31 cellular contexts compared by ENCODE assay signal in genomic region chr1:100023482-100023881, GRCh38.
"Had no signal": no experiment of that assay in that cellular context is flagged by ENCODE, and none has a peak within 500 bp of the region (broad histone marks: within the 10 kb centered on the region; RNA-seq: fewer than 3 reads in every experiment).

No MANE protein-coding gene starts in this region.

- H3K27me3 ChIP-seq: adrenal gland, body of pancreas, colonic mucosa had no signal

- H3K4me1 ChIP-seq: adrenal gland, body of pancreas, colonic mucosa had no signal

- H3K9me3 ChIP-seq: adrenal gland, body of pancreas, colonic mucosa had no signal

- H3K27ac ChIP-seq: adrenal gland, body of pancreas, colonic mucosa had no signal

- H3K27me3 Mint-ChIP-seq: activated CD4-positive, alpha-beta memory T cell treated with anti-CD3 and anti-CD28 coated beads for 36 hours; activated CD4-positive, alpha-beta T cell treated with anti-CD3 and anti-CD28 coated beads for 36 hours; activated CD4-positive, alpha-beta T cell treated with anti-CD3 and anti-CD28 coated beads, Interleukin-2, amount 10 ng/mL, durations not matched to agents 24 days and 14 days; activated CD8-positive, alpha-beta memory T cell treated with anti-CD3 and anti-CD28 coated beads, Interleukin-2, amount 10 ng/mL, durations not matched to agents 7 days and 5 days; activated naive CD4-positive, alpha-beta T cell treated with anti-CD3 and anti-CD28 coated beads, Interleukin-2, amount 50 U/mL, for 24 hours; activated naive CD8-positive, alpha-beta T cell treated with anti-CD3 and anti-CD28 coated beads for 36 hours; activated naive CD8-positive, alpha-beta T cell treated with anti-CD3 and anti-CD28 coated beads, Interleukin-2, amount 50 U/mL, for 24 hours; T-helper 17 cell had no signal

- H3K4me1 Mint-ChIP-seq: activated naive CD4-positive, alpha-beta T cell treated with anti-CD3 and anti-CD28 coated beads, Interleukin-2, amount 50 U/mL, for 24 hours had no signal

- ATAC-seq: activated CD4-positive, alpha-beta T cell treated with anti-CD3 and anti-CD28 coated beads for 36 hours; activated CD8-positive, alpha-beta memory T cell treated with anti-CD3 and anti-CD28 coated beads, Interleukin-2, amount 10 ng/mL, durations not matched to agents 7 days and 5 days; activated CD8-positive, alpha-beta T cell treated with anti-CD3 and anti-CD28 coated beads, Interleukin-2, amount 10 ng/mL, durations not matched to agents 7 days and 5 days; activated naive CD8-positive, alpha-beta T cell treated with anti-CD3 and anti-CD28 coated beads, Interleukin-2, amount 50 U/mL, for 24 hours; body of pancreas; esophagus mucosa; T-helper 17 cell had no signal

- H3K4me3 ChIP-seq: adrenal gland, body of pancreas, colonic mucosa had no signal

- DNase-seq: activated CD4-positive, alpha-beta memory T cell treated with anti-CD3 and anti-CD28 coated beads for 36 hours; activated CD4-positive, alpha-beta T cell treated with anti-CD3 and anti-CD28 coated beads for 36 hours; activated CD4-positive, alpha-beta T cell treated with anti-CD3 and anti-CD28 coated beads, Interleukin-2, amount 10 ng/mL, durations not matched to agents 24 days and 14 days; activated CD4-positive, CD25-positive, alpha-beta regulatory T cell; activated CD4-positive, CD25-positive, alpha-beta regulatory T cell treated with anti-CD3 and anti-CD28 coated beads, Interleukin-2, amount 50 U/mL, for 72 hours; activated CD8-positive, alpha-beta memory T cell treated with anti-CD3 and anti-CD28 coated beads, Interleukin-2, amount 10 ng/mL, durations not matched to agents 7 days and 5 days; activated CD8-positive, alpha-beta memory T cell treated with anti-CD3 and anti-CD28 coated beads, Interleukin-2, amount 50 U/mL, for 4 hours; activated CD8-positive, alpha-beta T cell treated with anti-CD3 and anti-CD28 coated beads, Interleukin-2, amount 10 ng/mL, durations not matched to agents 7 days and 5 days; activated effector memory CD4-positive, alpha-beta T cell treated with anti-CD3 and anti-CD28 coated beads, Interleukin-2, amount 50 U/mL, for 16 hours; activated naive CD4-positive, alpha-beta T cell treated with anti-CD3 and anti-CD28 coated beads for 36 hours; activated naive CD8-positive, alpha-beta T cell treated with anti-CD3 and anti-CD28 coated beads for 36 hours; activated naive CD8-positive, alpha-beta T cell treated with anti-CD3 and anti-CD28 coated beads, Interleukin-2, amount 50 U/mL, for 24 hours; activated T-cell treated with anti-CD3 and anti-CD28 coated beads, Interleukin-2, amount 50 U/mL, for 1 hour; activated T-cell treated with anti-CD3 and anti-CD28 coated beads, Interleukin-2, amount 50 U/mL, for 48 hours; adrenal gland; amygdala; aorta; body of pancreas; central memory CD4-positive, alpha-beta T cell; cerebellar nuclear complex; colonic mucosa; effector CD8-positive, alpha-beta T cell; foreskin fibroblast; T-helper 1 cell; T-helper 17 cell; T1000 had no signal

- H3K27ac Mint-ChIP-seq: activated CD4-positive, alpha-beta memory T cell treated with anti-CD3 and anti-CD28 coated beads for 36 hours; activated CD4-positive, alpha-beta T cell treated with anti-CD3 and anti-CD28 coated beads for 36 hours; activated CD4-positive, alpha-beta T cell treated with anti-CD3 and anti-CD28 coated beads, Interleukin-2, amount 10 ng/mL, durations not matched to agents 24 days and 14 days; activated CD8-positive, alpha-beta memory T cell treated with anti-CD3 and anti-CD28 coated beads, Interleukin-2, amount 10 ng/mL, durations not matched to agents 7 days and 5 days; activated CD8-positive, alpha-beta T cell treated with anti-CD3 and anti-CD28 coated beads, Interleukin-2, amount 10 ng/mL, durations not matched to agents 7 days and 5 days; activated naive CD4-positive, alpha-beta T cell treated with anti-CD3 and anti-CD28 coated beads for 36 hours; activated naive CD4-positive, alpha-beta T cell treated with anti-CD3 and anti-CD28 coated beads, Interleukin-2, amount 50 U/mL, for 24 hours; activated naive CD8-positive, alpha-beta T cell treated with anti-CD3 and anti-CD28 coated beads for 36 hours; activated naive CD8-positive, alpha-beta T cell treated with anti-CD3 and anti-CD28 coated beads, Interleukin-2, amount 50 U/mL, for 24 hours; activated T-helper 1 cell treated with anti-CD3 and anti-CD28 coated beads, Interleukin-12 subunit alpha, Interleukin-12 subunit beta, Interleukin-2, Interleukin-4 antibody, amounts not matched to agents 30 ng/mL and 10 ng/mL and 1 ng/mL, durations not matched to agents 14 hours and 24 hours and 36 hours; activated T-helper 2 cell treated with anti-CD3 and anti-CD28 coated beads, Interferon-gamma antibody, Interleukin-2, Interleukin-4, amounts not matched to agents 10 μg/mL and 5 μg/mL and 100 μg/mL, durations not matched to agents 14 hours and 24 hours and 36 hours; T-helper 17 cell; T-helper 2 cell treated with Interferon-gamma antibody and Interleukin-4, amounts not matched to agents 5 μg/mL and 100 μg/mL, for 36 hours had no signal

- H3K36me3 ChIP-seq: adrenal gland, colonic mucosa had no signal

- H3K4me3 Mint-ChIP-seq: activated CD4-positive, alpha-beta memory T cell treated with anti-CD3 and anti-CD28 coated beads for 36 hours; activated CD4-positive, alpha-beta T cell treated with anti-CD3 and anti-CD28 coated beads for 36 hours; activated CD4-positive, alpha-beta T cell treated with anti-CD3 and anti-CD28 coated beads, Interleukin-2, amount 10 ng/mL, durations not matched to agents 24 days and 14 days; activated CD8-positive, alpha-beta memory T cell treated with anti-CD3 and anti-CD28 coated beads, Interleukin-2, amount 10 ng/mL, durations not matched to agents 7 days and 5 days; activated CD8-positive, alpha-beta T cell treated with anti-CD3 and anti-CD28 coated beads, Interleukin-2, amount 10 ng/mL, durations not matched to agents 7 days and 5 days; activated naive CD4-positive, alpha-beta T cell treated with anti-CD3 and anti-CD28 coated beads for 36 hours; activated naive CD4-positive, alpha-beta T cell treated with anti-CD3 and anti-CD28 coated beads, Interleukin-2, amount 50 U/mL, for 24 hours; activated naive CD8-positive, alpha-beta T cell treated with anti-CD3 and anti-CD28 coated beads for 36 hours; activated naive CD8-positive, alpha-beta T cell treated with anti-CD3 and anti-CD28 coated beads, Interleukin-2, amount 50 U/mL, for 24 hours; activated T-helper 1 cell treated with anti-CD3 and anti-CD28 coated beads, Interleukin-12 subunit alpha, Interleukin-12 subunit beta, Interleukin-2, Interleukin-4 antibody, amounts not matched to agents 30 ng/mL and 10 ng/mL and 1 ng/mL, durations not matched to agents 14 hours and 24 hours and 36 hours; T-helper 17 cell; T-helper 2 cell treated with Interferon-gamma antibody and Interleukin-4, amounts not matched to agents 5 μg/mL and 100 μg/mL, for 36 hours had no signal

- H3K9me3 Mint-ChIP-seq: activated CD4-positive, alpha-beta memory T cell treated with anti-CD3 and anti-CD28 coated beads for 36 hours; activated CD4-positive, alpha-beta T cell treated with anti-CD3 and anti-CD28 coated beads, Interleukin-2, amount 10 ng/mL, durations not matched to agents 24 days and 14 days; activated naive CD4-positive, alpha-beta T cell treated with anti-CD3 and anti-CD28 coated beads for 36 hours; activated naive CD4-positive, alpha-beta T cell treated with anti-CD3 and anti-CD28 coated beads, Interleukin-2, amount 50 U/mL, for 24 hours; activated naive CD8-positive, alpha-beta T cell treated with anti-CD3 and anti-CD28 coated beads for 36 hours; activated naive CD8-positive, alpha-beta T cell treated with anti-CD3 and anti-CD28 coated beads, Interleukin-2, amount 50 U/mL, for 24 hours; activated T-helper 1 cell treated with anti-CD3 and anti-CD28 coated beads, Interleukin-12 subunit alpha, Interleukin-12 subunit beta, Interleukin-2, Interleukin-4 antibody, amounts not matched to agents 30 ng/mL and 10 ng/mL and 1 ng/mL, durations not matched to agents 14 hours and 24 hours and 36 hours; activated T-helper 2 cell treated with anti-CD3 and anti-CD28 coated beads, Interferon-gamma antibody, Interleukin-2, Interleukin-4, amounts not matched to agents 10 μg/mL and 5 μg/mL and 100 μg/mL, durations not matched to agents 14 hours and 24 hours and 36 hours; T-helper 2 cell treated with Interferon-gamma antibody and Interleukin-4, amounts not matched to agents 5 μg/mL and 100 μg/mL, for 36 hours had no signal
